Comparison of ENCODE assay signal across 23 cellular contexts in genomic region chr7:46344533-46344932, GRCh38.
DNase-seq lines count a peak whose midpoint lies in the region; ATAC-seq and TF ChIP-seq lines count a peak whose summit lies in the region.
"Had no signal": no experiment of that assay in that cellular context is flagged by ENCODE, and none has a peak within 500 bp of the region (broad histone marks: within the 10 kb centered on the region; RNA-seq: fewer than 3 reads in every experiment).

No MANE protein-coding gene starts in this region.

- H2BK20ac ChIP-seq in IMR-90 (ENCODE audit: low read depth, low read length): no peak overlapping the region; the same call in 1 of the 2 replicates

- no peaks in the 10 kb centered on the region; the same call in 1 of the 2 replicates for H3K4me1 ChIP-seq in IMR-90 (ENCODE audit: control insufficient read depth, insufficient read depth, low read length)
- H3K4me1 ChIP-seq in PC-9 (replicated peaks; ENCODE audit: insufficient read depth): peaks cover 14% of the 10 kb centered on the region
- H3K4me1 ChIP-seq in foreskin keratinocyte: no peaks in the 10 kb centered on the region
- H3K4me1 ChIP-seq: A549; BE2C; BLaER1 treated with 17β-estradiol and CSF1 and Interleukin-3, amounts not matched to agents 10 nM and 100 nM had no signal

- DNase-seq in IMR-90: no peak
- DNase-seq in PC-9: no peak
- DNase-seq in foreskin keratinocyte: peak; percentile 10 to 56
- peak; percentile 52 for DNase-seq in ureter (ENCODE audit: low spot score)
- no peak for DNase-seq in NOMO-1 (lab: John Stamatoyannopoulos, UW; ENCODE audit: unreplicated experiment in 2 of 2)
- no peak for DNase-seq in stimulated activated CD4-positive, alpha-beta T cell treated with anti-CD3 and anti-CD28 coated beads, Interleukin-12 subunit alpha, Interleukin-12 subunit beta, amount 100 ng/mL, for 4 hours
- no peak for DNase-seq in RPMI8226
- DNase-seq: 8988T; ACHN; AML-193; BE2C; CD4-positive, alpha-beta T cell; CD8-positive, alpha-beta memory T cell; DMS 273 treated with DMSO at 0.1 percent for 48 hours; DMS79; EL; GDM1; H9 had no signal

- intact Hi-C loops in IMR-90 (cut with micrococcal nuclease) (no loop called here), PC-9 (cut with micrococcal nuclease; ENCODE audit: unreplicated experiment) (no loop called here)

- H2BK120ac ChIP-seq in IMR-90 (ENCODE audit: low read depth, low read length): no peak overlapping the region

- dilution Hi-C loops in IMR-90 (cut with HindIII; ENCODE audit: low sequenced_read_pairs, unreplicated experiment): no loop called here

- H3K4me3 ChIP-seq in IMR-90 (ENCODE audit: insufficient read depth, low read depth, low read length): no peak overlapping the region
- H3K4me3 ChIP-seq in PC-9: no peak overlapping the region
- H3K4me3 ChIP-seq: A549; BLaER1 treated with 17β-estradiol and CSF1 and Interleukin-3, amounts not matched to agents 10 nM and 100 nM; GM12878; GM23338 had no signal

- H3K4me2 ChIP-seq in IMR-90 (ENCODE audit: low read depth, low read length) (no peak overlapping the region), PC-9 (0 out of 2 replicates have a peak overlapping the region, but pooled peaks have one; percentile 7)
- H3K4me2 ChIP-seq: A549; BLaER1 treated with 17β-estradiol and CSF1 and Interleukin-3, amounts not matched to agents 10 nM and 100 nM; GM23338 had no signal

- no peak for TF ChIP-seq CTCF in IMR-90 (conservative IDR thresholded peaks at IDR 0.05; ENCODE audit: low read depth, low read length)
- no peak for TF ChIP-seq CTCF in PC-9 (conservative IDR thresholded peaks at IDR 0.05)
- TF ChIP-seq CTCF in foreskin keratinocyte (conservative IDR thresholded peaks at IDR 0.05): no peak

- H3K27me3 ChIP-seq in IMR-90 (ENCODE audit: control insufficient read depth, insufficient read depth, low read length): no peaks in the 10 kb centered on the region
- H3K27me3 ChIP-seq in PC-9 (ENCODE audit: insufficient read depth, low read depth): no peaks in the 10 kb centered on the region
- no peaks in the 10 kb centered on the region for H3K27me3 ChIP-seq in foreskin keratinocyte
- H3K27me3 ChIP-seq: BE2C; BLaER1 treated with 17β-estradiol and CSF1 and Interleukin-3, amounts not matched to agents 10 nM and 100 nM had no signal

- H3K9me2 ChIP-seq in PC-9 (ENCODE audit: insufficient read depth): peaks cover 1% of the 10 kb centered on the region; the same call in 1 of the 2 replicates

- BruUV-seq in IMR-90 (replicated peaks; lab: Mats Ljungman, UMichigan) (no TSS peak), PC-9 (replicated peaks; lab: Mats Ljungman, UMichigan) (no TSS peak)

- WGBS in IMR-90 (ENCODE audit: extremely low coverage in 2 of 2, insufficient read length in 1 of 2), 2 experiments: no CpG with 5 or more reads among the region's 4 CpGs

- H3K9ac ChIP-seq in IMR-90 (ENCODE audit: low read depth, low read length): no peak overlapping the region
- H3K9ac ChIP-seq: BLaER1 treated with 17β-estradiol and CSF1 and Interleukin-3, amounts not matched to agents 10 nM and 100 nM had no signal

- ATAC-seq in IMR-90 (ENCODE audit: low read depth) (no peak), foreskin keratinocyte (peak; percentile 50)
- ATAC-seq: A549, GM12878, GM23338, HCT116 had no signal

- H3K4ac ChIP-seq in IMR-90 (ENCODE audit: low read depth, low read length): no peak overlapping the region

- in situ Hi-C loops in IMR-90 (cut with MboI; ENCODE audit: low sequenced_read_pairs): no loop called here

- H3K27ac ChIP-seq in IMR-90 (ENCODE audit: insufficient read depth, low read length): no peak overlapping the region
- peak overlapping the region; percentile 42 for H3K27ac ChIP-seq in PC-9
- peak overlapping the region; percentile 24 for H3K27ac ChIP-seq in foreskin keratinocyte
- H3K27ac ChIP-seq: A549; BLaER1 treated with 17β-estradiol and CSF1 and Interleukin-3, amounts not matched to agents 10 nM and 100 nM had no signal

- TF ChIP-seq RAD21 in IMR-90 (IDR thresholded peaks at IDR 0.05; ENCODE audit: low read length): no peak

- H3K36me3 ChIP-seq in IMR-90 (ENCODE audit: control insufficient read depth, insufficient read depth, low read length) (no peaks in the 10 kb centered on the region), PC-9 (ENCODE audit: low read depth) (no peaks in the 10 kb centered on the region)
- H3K36me3 ChIP-seq: BE2C; BLaER1 treated with 17β-estradiol and CSF1 and Interleukin-3, amounts not matched to agents 10 nM and 100 nM had no signal

- no peak for TF ChIP-seq POLR2A in IMR-90 (IDR thresholded peaks at IDR 0.05; ENCODE audit: low read depth, low read length)

- H3K56ac ChIP-seq in IMR-90 (ENCODE audit: extremely low read depth, insufficient read depth, low read length): no peak overlapping the region

- H2AFZ ChIP-seq in IMR-90 (replicated peaks; ENCODE audit: low read length, poor library complexity) (no peak overlapping the region), PC-9 (peak overlapping the region; percentile 58; the same call in 1 of the 2 replicates)
- H2AFZ ChIP-seq: GM23338 had no signal

- peak overlapping the region; percentile 43; the same call in 1 of the 2 replicates for H4K5ac ChIP-seq in IMR-90 (ENCODE audit: low read depth, low read length)

- H4K91ac ChIP-seq in IMR-90 (ENCODE audit: insufficient read depth, low read depth, low read length): peak overlapping the region; percentile 0; the same call in 1 of the 2 replicates

- H3K18ac ChIP-seq in IMR-90 (ENCODE audit: low read depth, low read length): no peak overlapping the region

- H2BK15ac ChIP-seq in IMR-90 (ENCODE audit: low read depth, low read length): no peak overlapping the region

- H3K9me3 ChIP-seq in IMR-90 (ENCODE audit: control insufficient read depth, insufficient read depth, low read length) (no peaks in the 10 kb centered on the region), PC-9 (ENCODE audit: insufficient read depth, low read depth) (no peaks in the 10 kb centered on the region; the same call in 1 of the 2 replicates)
- H3K9me3 ChIP-seq: A549; BE2C; BLaER1 treated with 17β-estradiol and CSF1 and Interleukin-3, amounts not matched to agents 10 nM and 100 nM had no signal

- POLR2A ChIA-PET in IMR-90 (lab: Charles Lee; ENCODE audit: unreplicated experiment) (no interaction called here), PC-9 (lab: Charles Lee; ENCODE audit: unreplicated experiment) (interaction anchor here (0.5 to 1.2 kb wide), 3 partner anchors 86 to 406 kb away, joined by 3 to 7 read pairs (median 4); no protein-coding TSS in a partner anchor)

- H3F3A ChIP-seq in PC-9 (ENCODE audit: insufficient read depth, low read depth): no peaks in the 10 kb centered on the region

- CTCF ChIA-PET in IMR-90 (lab: Yijun Ruan, JAX) (interaction anchor here (1.2 kb wide), 1 partner anchor 422 kb away, joined by 6 read pairs; no protein-coding TSS in a partner anchor), PC-9 (lab: Charles Lee) (no interaction called here)

- no peak overlapping the region for H4K8ac ChIP-seq in IMR-90 (ENCODE audit: low read depth in 2 of 2, low read length in 2 of 2)

- H2AK5ac ChIP-seq in IMR-90 (ENCODE audit: low read depth, low read length): no peak overlapping the region

- H2BK5ac ChIP-seq in IMR-90 (ENCODE audit: low read depth, low read length, poor library complexity, severe bottlenecking): no peak overlapping the region

- H3K14ac ChIP-seq in IMR-90 (replicated peaks; ENCODE audit: low read depth, low read length): no peak overlapping the region

- no peak overlapping the region for H2AK9ac ChIP-seq in IMR-90 (replicated peaks; ENCODE audit: low read depth, low read length, poor library complexity)

- no peaks in the 10 kb centered on the region for H3K79me1 ChIP-seq in IMR-90 (ENCODE audit: low read depth in 1 of 2, low read length in 2 of 2)

- no peaks in the 10 kb centered on the region for H3K79me2 ChIP-seq in PC-9 (ENCODE audit: low read depth)

- H3K23ac ChIP-seq in IMR-90 (ENCODE audit: low read depth, low read length): no peak overlapping the region

- H4K20me1 ChIP-seq in IMR-90 (ENCODE audit: insufficient read depth, low read length): no peaks in the 10 kb centered on the region
- H4K20me1 ChIP-seq in PC-9 (ENCODE audit: insufficient read depth): no peaks in the 10 kb centered on the region
- H4K20me1 ChIP-seq: BLaER1 treated with 17β-estradiol and CSF1 and Interleukin-3, amounts not matched to agents 10 nM and 100 nM had no signal

- no peaks in the 10 kb centered on the region for H3K9me1 ChIP-seq in IMR-90 (ENCODE audit: insufficient read depth, low read length)

TF ChIP-seq in IMR-90, 13 proteins besides CTCF, POLR2A, EP300 and RAD21:
- TF ChIP-seq CEBPB (IDR thresholded peaks at IDR 0.05; ENCODE audit: low read depth, low read length): no peak

Comparison
In these comparisons a context has a peak if more than half of its experiments do, and no peak if none do; other contexts are left out.
1. DNase-seq: peak in foreskin keratinocyte (2 of 2) and ureter (single experiment); none in IMR-90 (single experiment), PC-9 (0 of 2), NOMO-1 (0 of 2), stimulated activated CD4-positive, alpha-beta T cell treated with anti-CD3 and anti-CD28 coated beads, Interleukin-12 subunit alpha, Interleukin-12 subunit beta, amount 100 ng/mL, for 4 hours (single experiment) and RPMI8226 (single experiment).